In genomic region chr4:40912455-40913055, GRCh38 we compare ENCODE assay signal across 19 cellular contexts.
DNase-seq lines count a peak whose midpoint lies in the region; TF ChIP-seq lines count a peak whose summit lies in the region.
"Had no signal": no experiment of that assay in that cellular context is flagged by ENCODE, and none has a peak within 500 bp of the region (broad histone marks: within the 10 kb centered on the region; RNA-seq: fewer than 3 reads in every experiment).

No MANE protein-coding gene starts in this region.

- H3K4me3 ChIP-seq in AG10803 (ENCODE audit: low read length), result no peak overlapping the region
- H3K4me3 ChIP-seq in choroid plexus epithelial cell (ENCODE audit: low read depth, low read length), result no peak overlapping the region
- no peak overlapping the region for H3K4me3 ChIP-seq in WERI-Rb-1 (ENCODE audit: low read depth, low read length)
- H3K4me3 ChIP-seq: colonic mucosa, thoracic aorta had no signal

- no peaks in the 10 kb centered on the region for H3K27me3 ChIP-seq in WERI-Rb-1 (ENCODE audit: insufficient read depth, low read depth, severe bottlenecking)
- H3K27me3 ChIP-seq: colonic mucosa had no signal

- DNase-seq in AG10803 (ENCODE audit: low read depth), result peak; percentile 65
- peak; percentile 2 to 42 for DNase-seq in NOMO-1 (lab: John Stamatoyannopoulos, UW; ENCODE audit: unreplicated experiment in 2 of 2)
- peak; percentile 68 for DNase-seq in choroid plexus epithelial cell (ENCODE audit: low read depth)
- peak; percentile 38 for DNase-seq in middle frontal gyrus (ENCODE audit: extremely low spot score, low spot score)
- no peak for DNase-seq in activated gamma-delta T cell treated with Interleukin-2 at 50 U/mL for 16 hours
- no peak for DNase-seq in NCI-H526 treated with DMSO at 0.1 percent for 48 hours (lab: John Stamatoyannopoulos, UW)
- no peak for DNase-seq in NCI-H524 treated with DMSO at 0.1 percent for 48 hours (lab: John Stamatoyannopoulos, UW)
- no peak for DNase-seq in WERI-Rb-1
- DNase-seq: activated CD4-positive, alpha-beta T cell treated with anti-CD3 and anti-CD28 coated beads, Interleukin-2, amount 50 U/mL, for 1 hour; activated CD8-positive, alpha-beta memory T cell treated with anti-CD3 and anti-CD28 coated beads, Interleukin-2, amount 50 U/mL, for 48 hours; activated naive CD4-positive, alpha-beta T cell; colonic mucosa; COR-L47; left cardiac atrium; MV-4-11; NCI-H187 treated with DMSO at 0.1 percent for 48 hours; NCI-H2227 treated with DMSO at 0.1 percent for 48 hours; SW 1271 had no signal

- H3K27ac ChIP-seq in WERI-Rb-1, result no peak overlapping the region
- H3K27ac ChIP-seq: colonic mucosa, thoracic aorta had no signal

- no peaks in the 10 kb centered on the region for H3K36me3 ChIP-seq in WERI-Rb-1
- H3K36me3 ChIP-seq: colonic mucosa, thoracic aorta had no signal

- H3K9me3 ChIP-seq in WERI-Rb-1 (ENCODE audit: severe bottlenecking), result no peaks in the 10 kb centered on the region
- H3K9me3 ChIP-seq: colonic mucosa, thoracic aorta had no signal

- TF ChIP-seq CTCF in AG10803 (conservative IDR thresholded peaks at IDR 0.05; ENCODE audit: low read length), result peak; percentile 8; the same call in 1 of the 2 replicates
- TF ChIP-seq CTCF in choroid plexus epithelial cell (conservative IDR thresholded peaks at IDR 0.05; ENCODE audit: low read depth, low read length), result no peak
- no peak for TF ChIP-seq CTCF in WERI-Rb-1 (IDR thresholded peaks at IDR 0.05; ENCODE audit: low read depth, low read length)

Comparison
In these comparisons a context has a peak if more than half of its experiments do, and no peak if none do; other contexts are left out.
1. DNase-seq: peak in AG10803 (single experiment), NOMO-1 (2 of 2), choroid plexus epithelial cell (single experiment) and middle frontal gyrus (single experiment); none in activated gamma-delta T cell treated with Interleukin-2 at 50 U/mL for 16 hours (single experiment), NCI-H526 treated with DMSO at 0.1 percent for 48 hours (single experiment), NCI-H524 treated with DMSO at 0.1 percent for 48 hours (single experiment) and WERI-Rb-1 (single experiment).